Comparison of ENCODE assay signal across 8 cellular contexts in the genomic region with DNA sequence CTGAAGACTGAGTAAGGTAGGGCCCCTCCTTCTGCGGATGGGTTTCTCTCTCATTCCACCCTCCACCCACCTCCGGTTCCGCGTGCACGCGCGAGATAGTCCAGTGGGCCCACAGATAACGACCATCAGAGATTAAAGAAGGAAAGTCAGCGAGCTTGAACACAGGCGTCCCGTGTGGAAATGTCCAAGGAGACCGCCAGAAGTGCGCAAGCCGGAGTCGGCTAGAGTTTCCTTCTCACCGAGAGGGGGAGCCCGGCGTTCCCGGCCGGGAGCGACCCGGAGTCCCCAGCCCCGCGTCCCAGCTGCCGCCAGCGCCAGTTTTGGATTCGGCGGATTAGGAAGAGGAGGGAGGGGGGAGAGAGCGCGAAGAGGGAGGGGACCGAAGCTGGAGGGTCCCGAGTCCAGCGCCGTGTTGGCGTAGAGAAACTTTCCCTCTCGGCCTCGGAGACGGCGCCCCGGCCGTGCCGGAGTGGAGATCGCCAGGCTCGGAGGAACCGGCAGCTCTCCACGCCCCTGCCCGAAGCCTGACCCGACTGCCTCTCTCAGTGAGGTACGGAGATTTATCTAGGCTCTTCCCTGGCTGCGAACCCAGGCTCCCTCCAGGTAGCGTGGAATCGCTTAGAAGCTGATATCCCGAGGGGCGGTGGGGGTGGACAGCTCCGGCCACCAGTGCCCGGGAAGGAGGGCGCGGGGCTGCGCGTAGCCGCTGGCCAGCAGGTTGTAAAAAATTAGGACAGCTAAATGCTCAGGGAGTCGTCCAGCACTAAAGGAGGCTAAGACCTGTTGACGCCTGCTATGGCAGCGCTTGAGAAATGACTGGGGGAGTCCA.
DNase-seq lines count a peak whose midpoint lies in the region; ATAC-seq lines count a peak whose summit lies in the region.

A gene with protein sequence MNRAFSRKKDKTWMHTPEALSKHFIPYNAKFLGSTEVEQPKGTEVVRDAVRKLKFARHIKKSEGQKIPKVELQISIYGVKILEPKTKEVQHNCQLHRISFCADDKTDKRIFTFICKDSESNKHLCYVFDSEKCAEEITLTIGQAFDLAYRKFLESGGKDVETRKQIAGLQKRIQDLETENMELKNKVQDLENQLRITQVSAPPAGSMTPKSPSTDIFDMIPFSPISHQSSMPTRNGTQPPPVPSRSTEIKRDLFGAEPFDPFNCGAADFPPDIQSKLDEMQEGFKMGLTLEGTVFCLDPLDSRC (plus strand): TSS at position 258 of the 829 bp plus-strand sequence. CDS start 185,829 bp downstream, outside the sequence.

- ATAC-seq in HG03159 (IDR thresholded peaks at IDR 0.05; ENCODE audit: unreplicated experiment) (peak; percentile 49), GM21423 (IDR thresholded peaks at IDR 0.05; ENCODE audit: unreplicated experiment) (no peak)
- ATAC-seq in stimulated activated naive CD8-positive, alpha-beta T cell treated with anti-CD3 and anti-CD28 coated beads, Interleukin-15, Interleukin-2, amounts not matched to agents 100 U/mL and 50 U/mL, for 24 hours, result peak; percentile 40

- DNase-seq in COR-L47 (lab: John Stamatoyannopoulos, UW) (peak; percentile 43), SHP77 treated with DMSO at 0.1 percent for 48 hours (lab: John Stamatoyannopoulos, UW) (peak; percentile 92), dedifferentiated amniotic fluid mesenchymal stem cell (ENCODE audit: extremely low spot score) (peak; percentile 82), kidney tubule cell (ENCODE audit: low spot score) (peak; percentile 81), NOMO-1 treated with dmso at 0.1 percent for 144 hours (lab: John Stamatoyannopoulos, UW; ENCODE audit: unreplicated experiment) (no peak)
- peak; percentile 16 for DNase-seq in stimulated activated naive CD8-positive, alpha-beta T cell treated with anti-CD3 and anti-CD28 coated beads, Interleukin-15, Interleukin-2, amounts not matched to agents 100 U/mL and 50 U/mL, for 24 hours
